ENCODE assay signal across 8 cellular contexts in genomic region chr9:134449180-134449916, GRCh38.
A peak's percentile ranks its signal among the peaks of the same experiment; 100 is the strongest.
DNase-seq lines count a peak whose midpoint lies in the region; ATAC-seq lines count a peak whose summit lies in the region.

No MANE protein-coding gene starts in this region.

- peaks cover 0 to 3% (median 3%) of the 10 kb centered on the region in 3 donors for H3K9me3 Mint-ChIP-seq in T-cell

- no peaks in the 10 kb centered on the region for H3K27me3 Mint-ChIP-seq in T-cell

- DNase-seq in EH (ENCODE audit: low read depth) (peak; percentile 97), H7 (peak; percentile 98), NCI-H1092 (lab: John Stamatoyannopoulos, UW) (peak; percentile 86), T-cell (peak; percentile 52 to 89 (median 82)), amniotic epithelial cell (ENCODE audit: low read depth) (peak; percentile 94), left cardiac atrium (peak; percentile 93), putamen (ENCODE audit: low spot score) (peak; percentile 89)

- H3K27ac Mint-ChIP-seq in T-cell = peak overlapping the region in 1 of 2 donors; percentile 63

- CTCF ChIA-PET in T-cell (lab: Charles Lee) = interaction anchor here (0.6 to 1.7 kb wide), 10 partner anchors 58 to 424 kb away, joined by 3 to 8 read pairs (median 4); partner anchors contain the start of genes BRD3OS (in 1 of the 2), RNU6ATAC (in 1 of the 2) and WDR5 (in 1 of the 2)

- H3K4me1 Mint-ChIP-seq in T-cell = peaks cover 0 to 12% (median 5%) of the 10 kb centered on the region in 3 donors

- no peaks in the 10 kb centered on the region for H3K36me3 ChIP-seq in H7 (replicated peaks; ENCODE audit: control insufficient read depth, insufficient read depth, low read length)

- H3K4me3 ChIP-seq in H7 (ENCODE audit: insufficient read depth, low read depth, low read length) = no peak overlapping the region

- intact Hi-C loops in left cardiac atrium (cut with DNase I) = loop anchor here (1.0 to 2.0 kb wide), 2 partner anchors 289 to 290 kb away; no protein-coding TSS in a partner anchor

- peak; percentile 99 to 100 (median 99) for ATAC-seq in T-cell (replicated peaks in 1 of 4)
- peak; percentile 95 to 96 for ATAC-seq in left cardiac atrium
- ATAC-seq in GM19452 (IDR thresholded peaks at IDR 0.05; ENCODE audit: unreplicated experiment) = no peak

- H3K4me3 Mint-ChIP-seq in T-cell = no peak overlapping the region

- peaks cover 3% of the 10 kb centered on the region for H3K36me3 Mint-ChIP-seq in T-cell

- no peaks in the 10 kb centered on the region for H3K27me3 ChIP-seq in H7 (ENCODE audit: control insufficient read depth, insufficient read depth, low read length)

- POLR2A ChIA-PET in T-cell (lab: Charles Lee) = no interaction called here
